ENCODE assay signal across 17 cellular contexts in genomic region chr12:92259291-92259690, GRCh38.
DNase-seq lines count a peak whose midpoint lies in the region; ATAC-seq and TF ChIP-seq lines count a peak whose summit lies in the region.
"Had no signal": no experiment of that assay in that cellular context is flagged by ENCODE, and none has a peak within 500 bp of the region (broad histone marks: within the 10 kb centered on the region; RNA-seq: fewer than 3 reads in every experiment).

No MANE protein-coding gene starts in this region.

- intact Hi-C loops in activated CD4-positive, alpha-beta memory T cell treated with anti-CD3 and anti-CD28 coated beads for 36 hours (cut with micrococcal nuclease) = no loop called here
- intact Hi-C loops in CD8-positive, alpha-beta T cell (cut with DNase I, micrococcal nuclease) = no loop called here
- intact Hi-C loops in naive thymus-derived CD4-positive, alpha-beta T cell (cut with micrococcal nuclease) = no loop called here

- H3K36me3 ChIP-seq in CD8-positive, alpha-beta T cell (ENCODE audit: insufficient read depth, low read length) = no peaks in the 10 kb centered on the region
- no peaks in the 10 kb centered on the region for H3K36me3 ChIP-seq in naive thymus-derived CD4-positive, alpha-beta T cell (ENCODE audit: control insufficient read depth in 2 of 3, insufficient read depth in 3 of 3, low read length in 3 of 3)

- peak overlapping the region; percentile 1 for H3K27ac Mint-ChIP-seq in activated CD4-positive, alpha-beta memory T cell treated with anti-CD3 and anti-CD28 coated beads, Interleukin-2, amount 10 ng/mL, durations not matched to agents 7 days and 5 days
- H3K27ac Mint-ChIP-seq in activated CD4-positive, alpha-beta memory T cell treated with anti-CD3 and anti-CD28 coated beads for 36 hours = no peak overlapping the region
- peak overlapping the region; percentile 24 for H3K27ac Mint-ChIP-seq in CD8-positive, alpha-beta T cell
- peak overlapping the region; percentile 52 for H3K27ac Mint-ChIP-seq in activated T-helper 17 cell treated with anti-CD3 and anti-CD28 coated beads, Interleukin-2, amount 50 U/mL, for 72 hours
- peak overlapping the region; percentile 33 to 91 (median 87) for H3K27ac Mint-ChIP-seq in naive thymus-derived CD4-positive, alpha-beta T cell
- H3K27ac Mint-ChIP-seq: CD14-positive monocyte, H9 had no signal

- no peaks in the 10 kb centered on the region for H3K9me3 ChIP-seq in CD8-positive, alpha-beta T cell (ENCODE audit: low read length)
- no peaks in the 10 kb centered on the region for H3K9me3 ChIP-seq in naive thymus-derived CD4-positive, alpha-beta T cell (ENCODE audit: control insufficient read depth in 2 of 3, low read length in 3 of 3)
- H3K9me3 ChIP-seq: Caco-2 had no signal

- POLR2A ChIA-PET in activated CD4-positive, alpha-beta memory T cell treated with anti-CD3 and anti-CD28 coated beads, Interleukin-2, amount 10 ng/mL, durations not matched to agents 7 days and 5 days (lab: Charles Lee) = no interaction called here
- POLR2A ChIA-PET in activated CD4-positive, alpha-beta memory T cell treated with anti-CD3 and anti-CD28 coated beads for 36 hours (lab: Charles Lee) = no interaction called here
- POLR2A ChIA-PET in CD8-positive, alpha-beta T cell (lab: Charles Lee) = interaction anchor here (0.6 kb wide), 1 partner anchor 199 kb away, joined by 8 read pairs; no protein-coding TSS in a partner anchor
- POLR2A ChIA-PET in naive thymus-derived CD4-positive, alpha-beta T cell (lab: Charles Lee) = interaction anchor here (0.5 to 2.0 kb wide), 6 partner anchors 9 to 140 kb away, joined by 3 to 7 read pairs (median 5); partner anchors contain the start of gene BTG1

- no peak for ATAC-seq in CD8-positive, alpha-beta T cell
- no peak for ATAC-seq in activated T-helper 17 cell treated with anti-CD3 and anti-CD28 coated beads, Interleukin-2, amount 50 U/mL, for 72 hours (replicated peaks)
- no peak for ATAC-seq in naive thymus-derived CD4-positive, alpha-beta T cell
- ATAC-seq in HG02588 (IDR thresholded peaks at IDR 0.05; ENCODE audit: unreplicated experiment) (no peak), GM19467 (IDR thresholded peaks at IDR 0.05; ENCODE audit: unreplicated experiment) (no peak)

- peaks cover 9% of the 10 kb centered on the region for H3K4me1 ChIP-seq in CD8-positive, alpha-beta T cell (ENCODE audit: insufficient read depth, low read length)
- peaks cover 0 to 13% of the 10 kb centered on the region in 2 donors for H3K4me1 ChIP-seq in naive thymus-derived CD4-positive, alpha-beta T cell (ENCODE audit: control insufficient read depth in 2 of 2, insufficient read depth in 2 of 2, low read length in 2 of 2)
- H3K4me1 ChIP-seq: Caco-2 had no signal

- no peak for DNase-seq in activated CD4-positive, alpha-beta memory T cell treated with anti-CD3 and anti-CD28 coated beads, Interleukin-2, amount 10 ng/mL, durations not matched to agents 7 days and 5 days
- DNase-seq in activated CD4-positive, alpha-beta memory T cell treated with anti-CD3 and anti-CD28 coated beads for 36 hours = no peak
- DNase-seq in CD8-positive, alpha-beta T cell = no peak
- DNase-seq in naive thymus-derived CD4-positive, alpha-beta T cell = peak in 5 of 9 donors; percentile 7 to 32 (median 13)
- DNase-seq: AML-193, Caco-2, H9, Karpas-422, MM.1S, NCI-H1092 treated with DMSO at 0.1 percent for 48 hours, NCI-H2081 treated with DMSO at 0.1 percent for 48 hours, NCI-H510A treated with DMSO at 0.1 percent for 48 hours, PC-9 had no signal

- CTCF ChIA-PET in activated CD4-positive, alpha-beta memory T cell treated with anti-CD3 and anti-CD28 coated beads, Interleukin-2, amount 10 ng/mL, durations not matched to agents 7 days and 5 days (lab: Charles Lee) = interaction anchor here (0.7 kb wide), 2 partner anchors 34 to 114 kb away, joined by 3 to 4 read pairs; partner anchors contain the start of gene BTG1
- CTCF ChIA-PET in activated CD4-positive, alpha-beta memory T cell treated with anti-CD3 and anti-CD28 coated beads for 36 hours (lab: Charles Lee) = no interaction called here
- CTCF ChIA-PET in CD8-positive, alpha-beta T cell (lab: Charles Lee) = interaction anchor here (1.8 kb wide), 1 partner anchor 877 kb away, joined by 5 read pairs; no protein-coding TSS in a partner anchor
- CTCF ChIA-PET in naive thymus-derived CD4-positive, alpha-beta T cell (lab: Charles Lee) = interaction anchor here (0.6 kb wide), 2 partner anchors 192 to 697 kb away, joined by 4 read pairs; no protein-coding TSS in a partner anchor

- H3K4me3 ChIP-seq in CD8-positive, alpha-beta T cell (ENCODE audit: low read depth, low read length) = no peak overlapping the region
- H3K4me3 ChIP-seq in naive thymus-derived CD4-positive, alpha-beta T cell (ENCODE audit: low read length) = no peak overlapping the region
- H3K4me3 ChIP-seq: PC-9 had no signal

- H3K9me3 Mint-ChIP-seq in activated CD4-positive, alpha-beta memory T cell treated with anti-CD3 and anti-CD28 coated beads, Interleukin-2, amount 10 ng/mL, durations not matched to agents 7 days and 5 days = no peaks in the 10 kb centered on the region
- H3K9me3 Mint-ChIP-seq in activated CD4-positive, alpha-beta memory T cell treated with anti-CD3 and anti-CD28 coated beads for 36 hours = no peaks in the 10 kb centered on the region
- no peaks in the 10 kb centered on the region for H3K9me3 Mint-ChIP-seq in CD8-positive, alpha-beta T cell
- H3K9me3 Mint-ChIP-seq in activated T-helper 17 cell treated with anti-CD3 and anti-CD28 coated beads, Interleukin-2, amount 50 U/mL, for 72 hours = no peaks in the 10 kb centered on the region
- H3K9me3 Mint-ChIP-seq in naive thymus-derived CD4-positive, alpha-beta T cell = peaks cover 0 to 14% (median 2%) of the 10 kb centered on the region in 11 donors
- H3K9me3 Mint-ChIP-seq: H9 had no signal

- no peak overlapping the region for H3K4me3 Mint-ChIP-seq in activated CD4-positive, alpha-beta memory T cell treated with anti-CD3 and anti-CD28 coated beads, Interleukin-2, amount 10 ng/mL, durations not matched to agents 7 days and 5 days
- H3K4me3 Mint-ChIP-seq in activated CD4-positive, alpha-beta memory T cell treated with anti-CD3 and anti-CD28 coated beads for 36 hours = no peak overlapping the region
- H3K4me3 Mint-ChIP-seq in CD8-positive, alpha-beta T cell = peak overlapping the region; percentile 0
- H3K4me3 Mint-ChIP-seq in activated T-helper 17 cell treated with anti-CD3 and anti-CD28 coated beads, Interleukin-2, amount 50 U/mL, for 72 hours = peak overlapping the region; percentile 19
- H3K4me3 Mint-ChIP-seq in naive thymus-derived CD4-positive, alpha-beta T cell = peak overlapping the region; percentile 2 to 77 (median 52)
- H3K4me3 Mint-ChIP-seq: CD14-positive monocyte, H9 had no signal

- H3K27me3 Mint-ChIP-seq in activated CD4-positive, alpha-beta memory T cell treated with anti-CD3 and anti-CD28 coated beads, Interleukin-2, amount 10 ng/mL, durations not matched to agents 7 days and 5 days = no peaks in the 10 kb centered on the region
- no peaks in the 10 kb centered on the region for H3K27me3 Mint-ChIP-seq in activated CD4-positive, alpha-beta memory T cell treated with anti-CD3 and anti-CD28 coated beads for 36 hours
- H3K27me3 Mint-ChIP-seq in CD8-positive, alpha-beta T cell (ENCODE audit: low read depth) = no peaks in the 10 kb centered on the region
- H3K27me3 Mint-ChIP-seq in activated T-helper 17 cell treated with anti-CD3 and anti-CD28 coated beads, Interleukin-2, amount 50 U/mL, for 72 hours = no peaks in the 10 kb centered on the region
- no peaks in the 10 kb centered on the region for H3K27me3 Mint-ChIP-seq in naive thymus-derived CD4-positive, alpha-beta T cell

- H3K27me3 ChIP-seq in CD8-positive, alpha-beta T cell (ENCODE audit: insufficient read depth, low read length) = no peaks in the 10 kb centered on the region
- no peaks in the 10 kb centered on the region for H3K27me3 ChIP-seq in naive thymus-derived CD4-positive, alpha-beta T cell (ENCODE audit: control insufficient read depth in 2 of 2, insufficient read depth in 2 of 2, low read length in 2 of 2)

- no peaks in the 10 kb centered on the region for H3K36me3 Mint-ChIP-seq in activated CD4-positive, alpha-beta memory T cell treated with anti-CD3 and anti-CD28 coated beads, Interleukin-2, amount 10 ng/mL, durations not matched to agents 7 days and 5 days (ENCODE audit: low read depth)
- H3K36me3 Mint-ChIP-seq in activated CD4-positive, alpha-beta memory T cell treated with anti-CD3 and anti-CD28 coated beads for 36 hours = peaks cover 3% of the 10 kb centered on the region
- no peaks in the 10 kb centered on the region for H3K36me3 Mint-ChIP-seq in CD8-positive, alpha-beta T cell
- no peaks in the 10 kb centered on the region for H3K36me3 Mint-ChIP-seq in activated T-helper 17 cell treated with anti-CD3 and anti-CD28 coated beads, Interleukin-2, amount 50 U/mL, for 72 hours (ENCODE audit: low read depth)
- peaks cover 0 to 17% (median 5%) of the 10 kb centered on the region in 5 donors for H3K36me3 Mint-ChIP-seq in naive thymus-derived CD4-positive, alpha-beta T cell

- no peak for TF ChIP-seq CTCF in CD8-positive, alpha-beta T cell (IDR thresholded peaks at IDR 0.05)

- no peak overlapping the region for H3K27ac ChIP-seq in CD8-positive, alpha-beta T cell (ENCODE audit: low read depth, low read length)
- H3K27ac ChIP-seq in naive thymus-derived CD4-positive, alpha-beta T cell (ENCODE audit: low read depth, low read length) = peak overlapping the region; percentile 37
- H3K27ac ChIP-seq: PC-9 had no signal

- peaks cover 10% of the 10 kb centered on the region for H3K4me1 Mint-ChIP-seq in activated CD4-positive, alpha-beta memory T cell treated with anti-CD3 and anti-CD28 coated beads, Interleukin-2, amount 10 ng/mL, durations not matched to agents 7 days and 5 days
- peaks cover 11% of the 10 kb centered on the region for H3K4me1 Mint-ChIP-seq in activated CD4-positive, alpha-beta memory T cell treated with anti-CD3 and anti-CD28 coated beads for 36 hours (ENCODE audit: low read depth)
- peaks cover 25% of the 10 kb centered on the region for H3K4me1 Mint-ChIP-seq in CD8-positive, alpha-beta T cell (ENCODE audit: low read depth)
- peaks cover 7% of the 10 kb centered on the region for H3K4me1 Mint-ChIP-seq in activated T-helper 17 cell treated with anti-CD3 and anti-CD28 coated beads, Interleukin-2, amount 50 U/mL, for 72 hours
- H3K4me1 Mint-ChIP-seq in naive thymus-derived CD4-positive, alpha-beta T cell = peaks cover 16 to 60% (median 44%) of the 10 kb centered on the region in 7 donors

Comparison
In these comparisons a context has a peak if more than half of its experiments do, and no peak if none do; other contexts are left out.
1. DNase-seq: peak in naive thymus-derived CD4-positive, alpha-beta T cell (5 of 9); none in activated CD4-positive, alpha-beta memory T cell treated with anti-CD3 and anti-CD28 coated beads, Interleukin-2, amount 10 ng/mL, durations not matched to agents 7 days and 5 days (single experiment), activated CD4-positive, alpha-beta memory T cell treated with anti-CD3 and anti-CD28 coated beads for 36 hours (single experiment) and CD8-positive, alpha-beta T cell (0 of 7).
2. H3K4me3 Mint-ChIP-seq: peak in CD8-positive, alpha-beta T cell (single experiment), activated T-helper 17 cell treated with anti-CD3 and anti-CD28 coated beads, Interleukin-2, amount 50 U/mL, for 72 hours (single experiment) and naive thymus-derived CD4-positive, alpha-beta T cell (10 of 10); none in activated CD4-positive, alpha-beta memory T cell treated with anti-CD3 and anti-CD28 coated beads, Interleukin-2, amount 10 ng/mL, durations not matched to agents 7 days and 5 days (single experiment) and activated CD4-positive, alpha-beta memory T cell treated with anti-CD3 and anti-CD28 coated beads for 36 hours (single experiment).
3. POLR2A ChIA-PET loops: an anchor here in CD8-positive, alpha-beta T cell (0.6 kb wide) and naive thymus-derived CD4-positive, alpha-beta T cell (0.5 to 2.0 kb wide); none called in activated CD4-positive, alpha-beta memory T cell treated with anti-CD3 and anti-CD28 coated beads, Interleukin-2, amount 10 ng/mL, durations not matched to agents 7 days and 5 days and activated CD4-positive, alpha-beta memory T cell treated with anti-CD3 and anti-CD28 coated beads for 36 hours.